9 cellular contexts compared by ENCODE assay signal in the genomic region with DNA sequence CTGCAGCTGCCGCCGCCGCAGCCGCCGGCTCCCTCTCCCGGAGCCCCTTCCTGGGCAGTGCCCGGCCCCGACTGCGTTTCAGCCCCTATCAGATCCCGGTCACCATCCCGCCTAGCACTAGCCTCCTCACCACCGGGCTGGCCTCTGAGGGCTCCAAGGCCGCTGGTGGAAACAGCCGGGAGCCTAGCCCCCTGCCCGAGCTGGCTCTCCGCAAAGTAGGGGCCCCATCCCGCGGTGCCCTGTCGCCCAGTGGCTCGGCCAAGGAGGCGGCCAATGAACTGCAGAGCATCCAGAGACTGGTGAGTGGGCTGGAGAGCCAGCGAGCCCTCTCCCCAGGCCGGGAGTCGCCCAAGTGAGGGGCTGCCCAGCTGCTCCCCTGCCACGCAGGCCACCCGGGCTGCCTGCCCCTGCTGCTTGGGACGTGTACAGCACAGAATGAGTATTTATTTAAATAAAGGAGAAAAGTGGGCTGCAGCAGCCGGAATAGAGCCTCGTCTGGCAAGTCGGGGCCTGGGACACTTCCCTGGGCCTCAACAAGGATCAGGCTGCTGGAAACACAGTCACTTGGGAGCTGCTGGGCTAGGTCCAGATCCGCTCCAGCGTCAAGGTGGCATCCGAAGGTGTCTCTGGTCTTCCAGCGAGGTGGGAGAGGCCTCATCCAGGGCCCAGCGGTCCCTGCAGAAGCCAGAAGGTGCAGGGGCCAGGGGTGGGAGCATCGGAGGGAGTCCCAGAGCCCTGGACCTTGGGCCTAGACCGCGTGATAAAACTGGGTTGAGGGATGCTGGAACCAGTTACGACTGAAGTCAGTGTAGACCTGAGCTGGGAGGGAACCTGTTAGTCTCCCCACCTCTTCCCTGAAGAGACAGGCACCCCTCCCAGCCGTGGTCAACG. TPM values are rescaled to one million over a fixed set of nuclear protein-coding genes. Genes with fewer than 3 reads are reported as not detected.
A peak's percentile ranks its signal among the peaks of the same experiment; 100 is the strongest.
DNase-seq lines count a peak whose midpoint lies in the region; ATAC-seq, FAIRE-seq and TF ChIP-seq lines count a peak whose summit lies in the region.
"Had no signal": no experiment of that assay in that cellular context is flagged by ENCODE, and none has a peak within 500 bp of the region (broad histone marks: within the 10 kb centered on the region; RNA-seq: fewer than 3 reads in every experiment).

No MANE protein-coding gene starts in this region.

- H3K4me1 Mint-ChIP-seq in IgD-negative memory B cell (peaks cover 16 to 22% (median 18%) of the 10 kb centered on the region in 3 donors), natural killer cell (peaks cover 9 to 35% of the 10 kb centered on the region in 2 donors)

- POLR2A ChIA-PET in A549 (lab: Yijun Ruan, JAX) = no interaction called here

- TF ChIP-seq RAD21 in A549 (conservative IDR thresholded peaks at IDR 0.05 in 1 of 2, IDR thresholded peaks at IDR 0.05 in 1 of 2) = no peak

- H3K4me2 ChIP-seq in A549 = peak overlapping the region; percentile 58

- H3K27ac ChIP-seq in A549 (peak overlapping the region; percentile 72 to 92; a peak in 5 of 6 replicates), duodenal mucosa (ENCODE audit: low read depth, low read length) (peak overlapping the region; percentile 0)

- H3K36me3 Mint-ChIP-seq in IgD-negative memory B cell = no peaks in the 10 kb centered on the region
- H3K36me3 Mint-ChIP-seq in natural killer cell = no peaks in the 10 kb centered on the region

- H3K4me1 ChIP-seq in A549 = peaks cover 8% of the 10 kb centered on the region; the same call in 2 of the 3 replicates
- H3K4me1 ChIP-seq in duodenal mucosa (ENCODE audit: control insufficient read depth in 1 of 2, insufficient read depth in 2 of 2, low read length in 2 of 2) = peaks cover 0 to 25% of the 10 kb centered on the region in 2 donors

- TF ChIP-seq CTCF in A549 (IDR thresholded peaks at IDR 0.05) (no peak), natural killer cell (IDR thresholded peaks at IDR 0.05) (no peak)

- peaks cover 50% of the 10 kb centered on the region for H3K27me3 Mint-ChIP-seq in IgD-negative memory B cell
- H3K27me3 Mint-ChIP-seq in natural killer cell (ENCODE audit: low read depth in 2 of 2) = peaks cover 33 to 47% of the 10 kb centered on the region in 2 donors

- TF ChIP-seq EP300 in A549 (IDR thresholded peaks at IDR 0.05) = no peak

- no peak for TF ChIP-seq POLR2A in A549 (IDR thresholded peaks at IDR 0.05; ENCODE audit: low read length)

- 91% methylated on average over 35 of the region's 41 CpGs for WGBS in A549 (ENCODE audit: missing lambda C conversion rate)

- peak overlapping the region in 1 of 3 donors; percentile 79 for H3K27ac Mint-ChIP-seq in IgD-negative memory B cell
- H3K27ac Mint-ChIP-seq in natural killer cell = no peak overlapping the region

- peaks cover 72 to 73% of the 10 kb centered on the region in 2 donors for H3K27me3 ChIP-seq in duodenal mucosa (ENCODE audit: control insufficient read depth in 1 of 2, insufficient read depth in 2 of 2, low read length in 2 of 2)

- no peak overlapping the region for H3K9ac ChIP-seq in duodenal mucosa (ENCODE audit: low read depth in 1 of 2, low read length in 2 of 2)

- intact Hi-C loops in natural killer cell (cut with micrococcal nuclease) = no loop called here

- H3K9me3 Mint-ChIP-seq in IgD-negative memory B cell = peaks cover 0 to 2% (median 0%) of the 10 kb centered on the region in 3 donors
- H3K9me3 Mint-ChIP-seq in natural killer cell = no peaks in the 10 kb centered on the region

- H3K4me3 Mint-ChIP-seq in IgD-negative memory B cell (peak overlapping the region; percentile 64 to 90 (median 82)), natural killer cell (peak overlapping the region; percentile 66)

- FAIRE-seq in A549 (lab: Jason Lieb, UNC) = no peak

- no peak for ATAC-seq in A549
- ATAC-seq in natural killer cell = no peak
- no peak for ATAC-seq in GM21786 (IDR thresholded peaks at IDR 0.05; ENCODE audit: unreplicated experiment)
- no peak for ATAC-seq in HG03159 (IDR thresholded peaks at IDR 0.05; ENCODE audit: unreplicated experiment)

- 0 out of 3 replicates have a peak, but pooled peaks cover 1% of the 10 kb centered on the region for H3K9me3 ChIP-seq in A549
- H3K9me3 ChIP-seq in duodenal mucosa (ENCODE audit: control insufficient read depth in 1 of 2, low read length in 2 of 2) = no peaks in the 10 kb centered on the region

- peak overlapping the region; percentile 46; the same call in 2 of the 3 replicates for H3K4me3 ChIP-seq in A549
- H3K4me3 ChIP-seq in duodenal mucosa (ENCODE audit: low read depth in 1 of 2, low read length in 2 of 2) = peak overlapping the region in 1 of 2 donors; percentile 65

- no peaks in the 10 kb centered on the region for H3K36me3 ChIP-seq in duodenal mucosa (ENCODE audit: control insufficient read depth in 1 of 2, insufficient read depth in 2 of 2, low read length in 2 of 2)

- CTCF ChIA-PET in A549 (lab: Yijun Ruan, JAX) = interaction anchor here (0.6 to 19.8 kb wide), 29 partner anchors 7 to 731 kb away, joined by 3 to 357 read pairs (median 4); partner anchors contain the start of genes BCAS3 and TBX2

- DNase-seq in A549 (ENCODE audit: low read depth in 1 of 2, low spot score in 1 of 2) (no peak), natural killer cell (peak; percentile 14), GM19238 (ENCODE audit: insufficient read length, low spot score) (no peak), NCI-H1436 (lab: John Stamatoyannopoulos, UW) (no peak)
- DNase-seq: DMS79 treated with DMSO at 0.1 percent for 48 hours had no signal

TF ChIP-seq in A549, 52 proteins besides CTCF, POLR2A, EP300 and RAD21:
- no peak for TF ChIP-seq HMGXB4 (CRISPR knock-in tag; IDR thresholded peaks at IDR 0.05; ENCODE audit: borderline replicate concordance)
- TF ChIP-seq ZNF302 (CRISPR knock-in tag; IDR thresholded peaks at IDR 0.05) = no peak

RNA-seq across cellular contexts. Expression of gene TBX2, which starts 8.8 kb away (rescaled TPM):
- 0.69 and 0.71 TPM in 2 replicates for polyA plus RNA-seq in A549 (2011; rRNA removed)
- polyA plus RNA-seq in A549 (2012; cell fraction: cytosol; rRNA removed) = 2.7 and 3.9 TPM in 2 replicates
- 5.4 and 6.5 TPM in 2 replicates for polyA plus RNA-seq in A549 (2012; cell fraction: nucleus; rRNA removed)
- 2.0 to 2.3 TPM (median 2.2 TPM) in 3 replicates for polyA plus RNA-seq in A549 (2017; fragmentation: RNase III; extraction: RNeasy Plus Mini Kit Qiagen cat#74134 plus additional on column Dnase treatment)
- polyA minus RNA-seq in A549 (2011; rRNA and poly(A)+ RNA removed) = 1.7 and 1.8 TPM in 2 replicates
- not detected for polyA plus RNA-seq in IgD-negative memory B cell
- total RNA-seq in natural killer cell = under 1 TPM in 2 of 3 donors, not detected in 1; 0.09 to 0.23 TPM

RNA-seq across cellular contexts. Expression of gene TBX4, which starts 43.8 kb away (rescaled TPM):
- polyA plus RNA-seq in A549 (2011; rRNA removed) (0.18 and 0.33 TPM in 2 replicates), A549 (2017; fragmentation: RNase III; extraction: RNeasy Plus Mini Kit Qiagen cat#74134 plus additional on column Dnase treatment) (0.14 to 0.25 TPM (median 0.17 TPM) in 3 replicates), IgD-negative memory B cell (not detected)
- polyA plus RNA-seq in A549 (2012; cell fraction: cytosol; rRNA removed) = 0.07 and 0.08 TPM in 2 replicates
- 0.11 and 0.28 TPM in 2 replicates for polyA plus RNA-seq in A549 (2012; cell fraction: nucleus; rRNA removed)
- polyA minus RNA-seq in A549 (2011; rRNA and poly(A)+ RNA removed) = 0.17 TPM in 1 of 2 replicates, not detected in the other
- total RNA-seq in natural killer cell = not detected
